In genomic region chr2:38187416-38188127, GRCh38 we compare ENCODE assay signal across 9 cellular contexts.
DNase-seq lines count a peak whose midpoint lies in the region; ATAC-seq and TF ChIP-seq lines count a peak whose summit lies in the region.
"Had no signal": no experiment of that assay in that cellular context is flagged by ENCODE, and none has a peak within 500 bp of the region (broad histone marks: within the 10 kb centered on the region; RNA-seq: fewer than 3 reads in every experiment).

No MANE protein-coding gene starts in this region.

- H3K4me3 ChIP-seq in epithelial cell of proximal tubule (ENCODE audit: low read depth, low read length) (no peak overlapping the region), upper lobe of right lung (no peak overlapping the region)

- peaks cover 5% of the 10 kb centered on the region for H3K4me1 ChIP-seq in upper lobe of right lung

- intact Hi-C loops in upper lobe of right lung (cut with DNase I): no loop called here

- ATAC-seq in upper lobe of right lung: peak; percentile 94
- no peak for ATAC-seq in HG03520 (IDR thresholded peaks at IDR 0.05; ENCODE audit: unreplicated experiment)
- no peak for ATAC-seq in GM21526 (IDR thresholded peaks at IDR 0.05; ENCODE audit: low FRiP score, unreplicated experiment)
- ATAC-seq in GM18517 (IDR thresholded peaks at IDR 0.05; ENCODE audit: unreplicated experiment): no peak

- no peaks in the 10 kb centered on the region for H3K27me3 ChIP-seq in upper lobe of right lung

- H3K27ac ChIP-seq in upper lobe of right lung: peak overlapping the region; percentile 56

- TF ChIP-seq CTCF in epithelial cell of proximal tubule (conservative IDR thresholded peaks at IDR 0.05; ENCODE audit: low read depth, low read length): no peak
- TF ChIP-seq CTCF in upper lobe of right lung (IDR thresholded peaks at IDR 0.05): no peak

- DNase-seq in NCI-H748 treated with DMSO at 0.1 percent for 48 hours (lab: John Stamatoyannopoulos, UW) (peak; percentile 19), epithelial cell of proximal tubule (ENCODE audit: low read depth) (peak; percentile 70), lung microvascular endothelial cell (ENCODE audit: low read depth in 2 of 2) (peak; percentile 88 to 97), upper lobe of right lung (peak; percentile 73)
- DNase-seq: activated effector memory CD4-positive, alpha-beta T cell treated with anti-CD3 and anti-CD28 coated beads, Interleukin-2, amount 50 U/mL, for 16 hours; trophoblast cell had no signal

- H3K36me3 ChIP-seq in upper lobe of right lung: no peaks in the 10 kb centered on the region

- no peaks in the 10 kb centered on the region for H3K9me3 ChIP-seq in upper lobe of right lung

Comparison
In these comparisons a context has a peak if more than half of its experiments do, and no peak if none do; other contexts are left out.
1. DNase-seq: peak in every context shown above with its lines; median percentile 92 in lung microvascular endothelial cell; 73 in upper lobe of right lung; 70 in epithelial cell of proximal tubule; 19 in NCI-H748 treated with DMSO at 0.1 percent for 48 hours.